ENCODE assay signal across 19 cellular contexts in the genomic region with DNA sequence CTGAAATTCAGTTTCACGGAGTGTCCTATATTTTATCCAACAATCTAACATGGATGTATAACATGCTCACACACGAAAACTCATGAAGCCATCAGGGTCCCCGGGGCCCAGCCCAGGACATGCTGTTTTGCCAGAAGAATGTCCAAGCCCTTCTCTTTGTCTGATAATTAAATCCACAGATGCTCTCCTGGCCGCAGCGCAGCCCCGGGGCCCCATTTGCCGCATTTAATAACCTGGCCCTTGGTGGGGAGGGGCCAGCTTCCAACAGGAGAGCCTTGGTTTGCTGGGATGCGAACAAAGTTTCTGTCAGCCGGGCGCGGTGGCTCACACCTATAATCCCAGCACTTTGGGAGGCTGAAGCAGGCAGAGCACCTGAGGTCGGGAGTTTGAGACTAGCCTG. TPM values are rescaled to one million over a fixed set of nuclear protein-coding genes. Genes with fewer than 3 reads are reported as not detected.
"Had no signal": no experiment of that assay in that cellular context is flagged by ENCODE, and none has a peak within 500 bp of the region (broad histone marks: within the 10 kb centered on the region; RNA-seq: fewer than 3 reads in every experiment).

No MANE protein-coding gene starts in this region.

- H3K9me3 ChIP-seq: body of pancreas, esophagus squamous epithelium, ovary had no signal

- H3K4me1 ChIP-seq: esophagus squamous epithelium, neural progenitor cell had no signal

- H3K27me3 ChIP-seq: body of pancreas, neural progenitor cell, ovary had no signal

- H3K4me3 ChIP-seq: body of pancreas, coronary artery, esophagus squamous epithelium, neural progenitor cell, ovary had no signal

- H3K36me3 ChIP-seq: esophagus squamous epithelium, neural progenitor cell, ovary had no signal

- ATAC-seq: activated CD8-positive, alpha-beta T cell treated with anti-CD3 and anti-CD28 coated beads, Interleukin-2, amount 10 ng/mL, durations not matched to agents 7 days and 5 days; activated naive CD4-positive, alpha-beta T cell treated with anti-CD3 and anti-CD28 coated beads, Interleukin-2, amount 50 U/mL, for 72 hours; body of pancreas; stimulated activated naive B cell treated with anti-CD40 and anti-IgM and Interleukin-4, amounts not matched to agents 10 μg/mL and 1 μg/mL and 100 μg/mL, for 72 hours; T-helper 17 cell had no signal

- DNase-seq: activated B cell treated with CpG ODN at 0.5 μM for 24 hours; activated CD4-positive, alpha-beta T cell treated with anti-CD3 and anti-CD28 coated beads, Interleukin-2, amount 10 ng/mL, durations not matched to agents 24 days and 14 days; activated CD8-positive, alpha-beta memory T cell treated with anti-CD3 and anti-CD28 coated beads, Interleukin-2, amount 50 U/mL, for 4 hours; activated CD8-positive, alpha-beta T cell treated with anti-CD3 and anti-CD28 coated beads, Interleukin-2, amount 10 ng/mL, durations not matched to agents 7 days and 5 days; activated effector memory CD4-positive, alpha-beta T cell treated with anti-CD3 and anti-CD28 coated beads, Interleukin-2, amount 50 U/mL, for 16 hours; activated T-cell treated with anti-CD3 and anti-CD28 coated beads, Interleukin-2, amount 50 U/mL, for 48 hours; amniotic stem cell; central memory CD4-positive, alpha-beta T cell; esophagus squamous epithelium; naive B cell; ovary; stimulated activated CD4-positive, alpha-beta T cell treated with anti-CD3 and anti-CD28 coated beads, Interleukin-15, amount 100 ng/mL, for 24 hours; stimulated activated CD4-positive, alpha-beta T cell treated with anti-CD3 and anti-CD28 coated beads, Interleukin-4, amount 100 ng/mL, for 1 hour; stimulated activated naive B cell treated with anti-CD40 and anti-IgM and Interleukin-4, amounts not matched to agents 10 μg/mL and 1 μg/mL and 100 μg/mL, for 72 hours; T-helper 17 cell had no signal

- H3K27ac ChIP-seq: body of pancreas, coronary artery, neural progenitor cell, ovary had no signal

RNA-seq across cellular contexts. Expression of a gene that starts 30.0 kb away (rescaled TPM):
- total RNA-seq: activated CD4-positive, alpha-beta T cell treated with anti-CD3 and anti-CD28 coated beads, Interleukin-2, amount 10 ng/mL, durations not matched to agents 24 days and 14 days had no signal
